ENCODE assay signal across 31 cellular contexts in genomic region chr16:23074423-23074822, GRCh38.
"Had no signal": no experiment of that assay in that cellular context is flagged by ENCODE, and none has a peak within 500 bp of the region (broad histone marks: within the 10 kb centered on the region; RNA-seq: fewer than 3 reads in every experiment).

No MANE protein-coding gene starts in this region.

- H3K9me3 Mint-ChIP-seq: effector memory CD8-positive, alpha-beta T cell; immature natural killer cell; mesothelial cell of epicardium; naive B cell; natural killer cell treated with Interleukin-12 subunit alpha and Interleukin-12 subunit beta and Interleukin-15 and Interleukin-18, amount 100 ng/mL, for 72 hours; neural crest cell; stimulated activated effector memory CD8-positive, alpha-beta T cell treated with anti-CD3 and anti-CD28 coated beads, Interleukin-12 subunit alpha, Interleukin-12 subunit beta, amount 100 ng/mL, for 72 hours had no signal

- ATAC-seq: effector memory CD8-positive, alpha-beta T cell; gastrocnemius medialis; mucosa of descending colon; natural killer cell treated with Interleukin-12 subunit alpha and Interleukin-12 subunit beta and Interleukin-15 and Interleukin-18, amount 100 ng/mL, for 72 hours; pancreas; sciatic nerve; stimulated activated effector memory CD8-positive, alpha-beta T cell treated with anti-CD3 and anti-CD28 coated beads, Interleukin-12 subunit alpha, Interleukin-12 subunit beta, amount 100 ng/mL, for 72 hours had no signal

- H3K27ac ChIP-seq: coronary artery, gastrocnemius medialis, neutrophil, pancreas, tibial nerve, upper lobe of left lung had no signal

- H3K9me3 ChIP-seq: gastrocnemius medialis, mucosa of descending colon, neutrophil, pancreas, thoracic aorta, tibial nerve, upper lobe of left lung had no signal

- DNase-seq: dermis blood vessel endothelial cell; effector memory CD8-positive, alpha-beta T cell; erythroblast; foreskin fibroblast; gastrocnemius medialis; head of caudate nucleus; hippocampal formation; immature natural killer cell; islet precursor cell; kidney glomerular epithelial cell; mesenchymal stem cell; mucosa of descending colon; naive B cell; pancreas; retina; stimulated activated CD4-positive, alpha-beta T cell treated with anti-CD3 and anti-CD28 coated beads, Interleukin-2, amount 100 ng/mL, for 24 hours; stimulated activated CD4-positive, alpha-beta T cell treated with anti-CD3 and anti-CD28 coated beads, Interleukin-4, amount 100 ng/mL, for 24 hours; stimulated activated naive CD4-positive, alpha-beta T cell treated with Interleukin-2 at 50 U/mL for 16 hours; substantia nigra; upper lobe of left lung had no signal

- H3K4me1 Mint-ChIP-seq: naive B cell; neural crest cell; stimulated activated effector memory CD8-positive, alpha-beta T cell treated with anti-CD3 and anti-CD28 coated beads, Interleukin-12 subunit alpha, Interleukin-12 subunit beta, amount 100 ng/mL, for 72 hours had no signal

- H3K27me3 Mint-ChIP-seq: effector memory CD8-positive, alpha-beta T cell; naive B cell; natural killer cell treated with Interleukin-12 subunit alpha and Interleukin-12 subunit beta and Interleukin-15 and Interleukin-18, amount 100 ng/mL, for 72 hours had no signal

- H3K4me3 Mint-ChIP-seq: effector memory CD8-positive, alpha-beta T cell; immature natural killer cell; mesothelial cell of epicardium; naive B cell; natural killer cell treated with Interleukin-12 subunit alpha and Interleukin-12 subunit beta and Interleukin-15 and Interleukin-18, amount 100 ng/mL, for 72 hours; neural crest cell; stimulated activated effector memory CD8-positive, alpha-beta T cell treated with anti-CD3 and anti-CD28 coated beads, Interleukin-12 subunit alpha, Interleukin-12 subunit beta, amount 100 ng/mL, for 72 hours had no signal

- H3K4me3 ChIP-seq: coronary artery, gastrocnemius medialis, mucosa of descending colon, pancreas, thoracic aorta, tibial nerve, upper lobe of left lung had no signal

- FAIRE-seq: endometrium, pancreas, urothelium cell line had no signal

- H3K27me3 ChIP-seq: gastrocnemius medialis, neutrophil, pancreas, tibial nerve, upper lobe of left lung had no signal

- H3K27ac Mint-ChIP-seq: immature natural killer cell; mesothelial cell of epicardium; naive B cell; natural killer cell treated with Interleukin-12 subunit alpha and Interleukin-12 subunit beta and Interleukin-15 and Interleukin-18, amount 100 ng/mL, for 72 hours; stimulated activated effector memory CD8-positive, alpha-beta T cell treated with anti-CD3 and anti-CD28 coated beads, Interleukin-12 subunit alpha, Interleukin-12 subunit beta, amount 100 ng/mL, for 72 hours had no signal

- H3K4me1 ChIP-seq: pancreas had no signal
